11 cellular contexts compared by ENCODE assay signal in the genomic region with DNA sequence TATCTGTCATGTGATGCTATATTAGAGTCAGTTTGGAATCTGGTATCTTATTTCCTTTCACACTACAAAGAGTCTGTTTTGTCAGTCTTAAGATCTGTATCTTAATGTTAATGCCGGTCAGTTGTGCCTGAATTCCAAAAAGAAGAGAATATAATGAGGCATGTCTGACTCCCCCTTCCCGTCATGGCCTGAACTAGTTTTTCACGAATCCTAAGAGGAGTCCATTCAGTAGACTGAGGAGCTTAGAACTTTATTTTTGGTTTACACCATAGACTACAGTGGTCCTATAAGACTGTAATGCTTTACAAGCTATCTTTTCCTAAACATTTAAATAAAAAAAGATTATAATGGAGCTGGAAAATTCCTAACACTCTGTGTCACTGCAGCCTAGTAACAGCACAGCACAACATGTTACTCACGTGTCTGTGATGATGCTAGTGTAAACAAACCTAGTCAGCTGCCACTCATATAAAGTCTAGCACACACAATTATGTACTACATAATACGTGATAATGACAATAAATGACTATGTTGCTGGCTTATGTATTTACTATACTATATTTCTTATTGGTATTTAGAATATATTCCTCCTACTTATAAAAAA. TPM values are rescaled to one million over a fixed set of nuclear protein-coding genes. Genes with fewer than 3 reads are reported as not detected.
DNase-seq lines count a peak whose midpoint lies in the region; ATAC-seq, FAIRE-seq and TF ChIP-seq lines count a peak whose summit lies in the region.
"Had no signal": no experiment of that assay in that cellular context is flagged by ENCODE, and none has a peak within 500 bp of the region (broad histone marks: within the 10 kb centered on the region; RNA-seq: fewer than 3 reads in every experiment).

No MANE protein-coding gene starts in this region.

- DNase-seq in COLO829 (ENCODE audit: low spot score) (peak; percentile 50), NCI-H1092 treated with DMSO at 0.1 percent for 48 hours (lab: John Stamatoyannopoulos, UW) (peak; percentile 23), astrocyte of the hippocampus (ENCODE audit: low read depth, low spot score) (peak; percentile 67), kidney tubule cell (ENCODE audit: low spot score) (peak; percentile 80), GM12891 (ENCODE audit: insufficient read length, low spot score) (no peak), NK-92 (lab: John Stamatoyannopoulos, UW; ENCODE audit: unreplicated experiment) (no peak)
- no peak for DNase-seq in stimulated activated CD8-positive, alpha-beta memory T cell treated with anti-CD3 and anti-CD28 coated beads, Interleukin-4, amount 100 ng/mL, for 48 hours
- DNase-seq: CD4-positive, alpha-beta memory T cell; heart left ventricle had no signal

- no peak for FAIRE-seq in GM12891 (lab: Jason Lieb, UNC)

- no peak for ATAC-seq in GM21423 (IDR thresholded peaks at IDR 0.05; ENCODE audit: unreplicated experiment)
- ATAC-seq: activated naive CD4-positive, alpha-beta T cell treated with anti-CD3 and anti-CD28 coated beads, Interleukin-2, amount 50 U/mL, for 72 hours had no signal

- no peak for TF ChIP-seq POLR2A in GM12891 (IDR thresholded peaks at IDR 0.05; ENCODE audit: low read depth, low read length)

TF ChIP-seq in GM12891, 5 proteins besides CTCF, POLR2A, EP300 and RAD21:
- TF ChIP-seq POLR2AphosphoS5 (IDR thresholded peaks at IDR 0.05; ENCODE audit: low read depth, low read length) (no peak), PAX5 (IDR thresholded peaks at IDR 0.05; ENCODE audit: insufficient read depth, low read length, severe bottlenecking) (no peak), SPI1 (IDR thresholded peaks at IDR 0.05; ENCODE audit: low read depth, low read length) (no peak), TAF1 (IDR thresholded peaks at IDR 0.05; ENCODE audit: low read depth, low read length) (no peak), POU2F2 (IDR thresholded peaks at IDR 0.05; ENCODE audit: low read depth, low read length) (no peak)
TF ChIP-seq in GM12891: peak in this region for 0.

RNA-seq across cellular contexts. Expression of a gene that starts 50.6 kb away (rescaled TPM):
- 32.1 TPM for polyA plus RNA-seq in GM12891 (2012; ENCODE audit: low read depth, missing spikeins)

Comparison
In these comparisons a context has a peak if more than half of its experiments do, and no peak if none do; other contexts are left out.
1. DNase-seq: peak in COLO829 (single experiment), NCI-H1092 treated with DMSO at 0.1 percent for 48 hours (single experiment), astrocyte of the hippocampus (single experiment) and kidney tubule cell (single experiment); none in stimulated activated CD8-positive, alpha-beta memory T cell treated with anti-CD3 and anti-CD28 coated beads, Interleukin-4, amount 100 ng/mL, for 48 hours (single experiment), GM12891 (single experiment) and NK-92 (single experiment).